ENCODE assay signal across 8 cellular contexts in the genomic region with DNA sequence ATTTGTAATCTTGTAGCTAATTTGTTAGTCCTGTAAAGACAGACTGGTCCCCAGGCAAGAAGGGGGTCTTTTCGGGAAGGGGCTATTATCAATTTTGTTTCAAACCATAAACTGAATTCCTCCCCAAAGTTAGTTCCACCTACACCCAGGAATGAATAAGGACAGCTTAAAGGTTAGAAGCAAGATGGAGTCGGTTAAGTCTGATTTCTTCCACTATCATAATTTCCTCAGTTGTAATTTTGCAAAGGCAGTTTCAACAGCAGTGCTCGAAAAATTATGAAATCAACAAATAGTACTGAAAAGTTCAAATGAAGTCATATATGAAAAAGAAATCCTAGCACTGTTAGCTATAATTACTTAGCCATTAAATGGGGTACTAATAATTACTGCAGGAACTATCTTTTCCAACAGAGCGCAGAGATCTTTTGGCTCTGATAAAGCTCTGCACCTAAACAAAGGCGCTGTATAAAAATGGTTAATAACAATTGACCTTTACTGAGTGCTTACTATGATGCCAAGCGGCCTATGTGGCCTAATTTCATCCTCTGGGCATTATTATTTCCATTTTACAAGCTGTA. TPM values are rescaled to one million over a fixed set of nuclear protein-coding genes. Genes with fewer than 3 reads are reported as not detected.
DNase-seq lines count a peak whose midpoint lies in the region; ATAC-seq, FAIRE-seq and TF ChIP-seq lines count a peak whose summit lies in the region.

No MANE protein-coding gene starts in this region.

- intact Hi-C loops in left ventricle myocardium inferior (cut with micrococcal nuclease) = no loop called here
- intact Hi-C loops in Right ventricle myocardium inferior (cut with DNase I) = loop anchor here (5.0 kb wide), 1 partner anchor 96 kb away; no protein-coding TSS in a partner anchor
- intact Hi-C loops in vagina (cut with DNase I) = no loop called here

- H3K27ac ChIP-seq in left ventricle myocardium inferior (replicated peaks) (peak overlapping the region; percentile 93), vagina (peak overlapping the region; percentile 86)

- H3K36me3 ChIP-seq in left ventricle myocardium inferior (peaks cover 18% of the 10 kb centered on the region), bronchial epithelial cell (ENCODE audit: control insufficient read depth, insufficient read depth, low read length) (peaks cover 2% of the 10 kb centered on the region), vagina (peaks cover 0 to 17% of the 10 kb centered on the region in 2 donors)

- H3K4me3 ChIP-seq in left ventricle myocardium inferior (peak overlapping the region; percentile 92), bronchial epithelial cell (ENCODE audit: low read depth, low read length) (peak overlapping the region; percentile 81), mononuclear cell (ENCODE audit: low read length) (peak overlapping the region; percentile 98), vagina (peak overlapping the region; percentile 88 to 90)

- ATAC-seq in Right ventricle myocardium inferior = no peak
- no peak for ATAC-seq in HG03135 (IDR thresholded peaks at IDR 0.05; ENCODE audit: unreplicated experiment)
- ATAC-seq in HG03039 (IDR thresholded peaks at IDR 0.05; ENCODE audit: unreplicated experiment) = no peak

- no peak for DNase-seq in left ventricle myocardium inferior
- no peak for DNase-seq in Right ventricle myocardium inferior (ENCODE audit: missing footprints)
- no peak for DNase-seq in bronchial epithelial cell (ENCODE audit: low read depth)
- no peak for DNase-seq in vagina (ENCODE audit: extremely low spot score in 2 of 2)
- DNase-seq in central memory CD4-positive, alpha-beta T cell = no peak

- no peak for TF ChIP-seq POLR2A in vagina (IDR thresholded peaks at IDR 0.05)

- TF ChIP-seq CTCF in left ventricle myocardium inferior (IDR thresholded peaks at IDR 0.05; ENCODE audit: borderline replicate concordance) = no peak
- TF ChIP-seq CTCF in bronchial epithelial cell (IDR thresholded peaks at IDR 0.05; ENCODE audit: insufficient read depth, low read length, severe bottlenecking) = no peak
- TF ChIP-seq CTCF in vagina (IDR thresholded peaks at IDR 0.05) = no peak

- peaks cover 48% of the 10 kb centered on the region for H3K4me1 ChIP-seq in left ventricle myocardium inferior
- peaks cover 31% of the 10 kb centered on the region for H3K4me1 ChIP-seq in mononuclear cell (ENCODE audit: insufficient read depth, low read length)
- H3K4me1 ChIP-seq in vagina = peaks cover 42% of the 10 kb centered on the region

- FAIRE-seq in bronchial epithelial cell (lab: Jason Lieb, UNC) = no peak

- no peaks in the 10 kb centered on the region for H3K9me3 ChIP-seq in left ventricle myocardium inferior (replicated peaks)
- no peaks in the 10 kb centered on the region for H3K9me3 ChIP-seq in mononuclear cell (ENCODE audit: low read depth, low read length)
- H3K9me3 ChIP-seq in vagina = no peaks in the 10 kb centered on the region

- H3K27me3 ChIP-seq in left ventricle myocardium inferior (ENCODE audit: low read depth) (no peaks in the 10 kb centered on the region), bronchial epithelial cell (ENCODE audit: control insufficient read depth, insufficient read depth, low read length) (no peaks in the 10 kb centered on the region), mononuclear cell (ENCODE audit: insufficient read depth, low read length) (no peaks in the 10 kb centered on the region), vagina (no peaks in the 10 kb centered on the region)

RNA-seq across cellular contexts. Expression of a gene that starts 0.8 kb away (rescaled TPM):
- total RNA-seq in left ventricle myocardium inferior = 42.2 TPM
- total RNA-seq in Right ventricle myocardium inferior = 46.4 TPM
- total RNA-seq in bronchial epithelial cell = 55.0 and 92.4 TPM in 2 replicates
- 25.3 TPM for total RNA-seq in mononuclear cell
- 47.9 TPM for total RNA-seq in vagina

RNA-seq across cellular contexts. Expression of a gene that starts 38.4 kb away (rescaled TPM):
- total RNA-seq in left ventricle myocardium inferior (27.4 TPM), Right ventricle myocardium inferior (30.8 TPM), bronchial epithelial cell (13.2 and 25.1 TPM in 2 replicates), mononuclear cell (4.7 TPM), vagina (19.6 TPM)

RNA-seq across cellular contexts. Expression of a gene that starts 42.0 kb away (rescaled TPM):
- 46.2 TPM for total RNA-seq in left ventricle myocardium inferior
- 45.3 TPM for total RNA-seq in Right ventricle myocardium inferior
- 27.1 and 43.1 TPM in 2 replicates for total RNA-seq in bronchial epithelial cell
- 30.7 TPM for total RNA-seq in mononuclear cell
- total RNA-seq in vagina = 123 TPM

RNA-seq across cellular contexts. Expression of a gene that starts 45.5 kb away (rescaled TPM):
- total RNA-seq in left ventricle myocardium inferior = 3.3 TPM
- total RNA-seq in Right ventricle myocardium inferior = 2.6 TPM
- total RNA-seq in bronchial epithelial cell = 3.7 and 4.0 TPM in 2 replicates
- total RNA-seq in mononuclear cell = 1.8 TPM
- 5.4 TPM for total RNA-seq in vagina
